9 cellular contexts compared by ENCODE assay signal in the genomic region with DNA sequence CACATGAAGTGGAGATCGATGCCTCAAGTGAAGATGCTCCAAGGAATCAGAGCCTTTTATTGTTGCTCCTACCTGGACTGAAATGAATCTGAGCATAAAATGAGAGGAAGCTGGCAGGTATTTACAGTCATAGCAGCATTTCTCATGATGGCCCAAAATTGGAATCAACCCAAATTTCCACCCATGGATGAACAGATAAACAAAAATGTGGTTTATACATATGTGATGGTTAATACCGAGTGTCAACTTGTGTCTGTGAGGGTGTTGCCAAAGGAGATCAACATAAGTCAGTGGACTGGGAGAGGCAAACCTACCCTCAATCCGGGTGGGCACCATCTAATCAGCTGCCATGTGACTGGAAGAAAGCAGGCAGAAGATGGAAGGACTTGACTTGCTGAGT.
"Had no signal": no experiment of that assay in that cellular context is flagged by ENCODE, and none has a peak within 500 bp of the region (broad histone marks: within the 10 kb centered on the region; RNA-seq: fewer than 3 reads in every experiment).

No MANE protein-coding gene starts in this region.

- H3K27ac ChIP-seq: GM23248, KMS-11 had no signal

- DNase-seq: GM23248, GOT3, H7, HFFc6, KBM-7 had no signal

- H3K4me1 Mint-ChIP-seq: IgD-negative memory B cell had no signal

- H3K27me3 Mint-ChIP-seq: IgD-negative memory B cell had no signal

- H3K36me3 ChIP-seq: HAP-1 had no signal

- H3K27ac Mint-ChIP-seq: HFFc6, IgD-negative memory B cell had no signal

- H3K9ac ChIP-seq: GM23248, KMS-11 had no signal

- H3K4me3 Mint-ChIP-seq: HFFc6 had no signal

- H3K4me3 ChIP-seq: GM23248, HAP-1 had no signal

- FAIRE-seq: HepG2 had no signal

- H3K4me2 ChIP-seq: KMS-11 had no signal

- H3K4me1 ChIP-seq: HAP-1 had no signal

- H3K9me3 ChIP-seq: HAP-1 had no signal
